Comparison of ENCODE assay signal across 25 cellular contexts in genomic region chr5:2263763-2264162, GRCh38.
"Had no signal": no experiment of that assay in that cellular context is flagged by ENCODE, and none has a peak within 500 bp of the region (broad histone marks: within the 10 kb centered on the region; RNA-seq: fewer than 3 reads in every experiment).

No MANE protein-coding gene starts in this region.

- H3K9me3 ChIP-seq: left ventricle myocardium inferior, mucosa of descending colon, pancreas, prostate gland, suprapubic skin, thoracic aorta, tibial artery, uterus had no signal

- H2AFZ ChIP-seq: neural progenitor cell had no signal

- H3K4me3 ChIP-seq: left ventricle myocardium inferior, lung, mucosa of descending colon, neural progenitor cell, pancreas, prostate gland, spleen, suprapubic skin, thoracic aorta, tibial artery, uterus had no signal

- H3K4me1 ChIP-seq: left ventricle myocardium inferior, neural progenitor cell, pancreas, prostate gland, spleen, suprapubic skin, tibial artery, uterus had no signal

- H3K27ac ChIP-seq: left ventricle myocardium inferior, neural progenitor cell, pancreas, prostate gland, spleen, suprapubic skin, thoracic aorta, tibial artery, uterus had no signal

- DNase-seq: hypothalamus; immature natural killer cell; left ventricle myocardium inferior; mesendoderm; midbrain; mucosa of descending colon; naive thymus-derived CD8-positive, alpha-beta T cell; pancreas; posterior cingulate gyrus; retina; right cardiac atrium; small intestine; spleen; stimulated activated CD4-positive, alpha-beta T cell treated with anti-CD3 and anti-CD28 coated beads, Interleukin-4, amount 100 ng/mL, for 24 hours; stimulated activated naive CD4-positive, alpha-beta T cell; tibial artery; trophoblast cell; uterus had no signal

- H3K9ac ChIP-seq: neural progenitor cell had no signal

- H3K36me3 ChIP-seq: left ventricle myocardium inferior, neural progenitor cell, pancreas, prostate gland, spleen, suprapubic skin, thoracic aorta, tibial artery, uterus had no signal

- ATAC-seq: mucosa of descending colon; naive thymus-derived CD8-positive, alpha-beta T cell; pancreas; right cardiac atrium; sciatic nerve; stimulated activated effector memory CD8-positive, alpha-beta T cell treated with anti-CD3 and anti-CD28 coated beads, Interleukin-12 subunit alpha, Interleukin-12 subunit beta, amount 100 ng/mL, for 72 hours had no signal

- H3K4me2 ChIP-seq: neural progenitor cell had no signal

- H3K27me3 ChIP-seq: neural progenitor cell, uterus had no signal
